ENCODE assay signal across 7 cellular contexts in the genomic region with DNA sequence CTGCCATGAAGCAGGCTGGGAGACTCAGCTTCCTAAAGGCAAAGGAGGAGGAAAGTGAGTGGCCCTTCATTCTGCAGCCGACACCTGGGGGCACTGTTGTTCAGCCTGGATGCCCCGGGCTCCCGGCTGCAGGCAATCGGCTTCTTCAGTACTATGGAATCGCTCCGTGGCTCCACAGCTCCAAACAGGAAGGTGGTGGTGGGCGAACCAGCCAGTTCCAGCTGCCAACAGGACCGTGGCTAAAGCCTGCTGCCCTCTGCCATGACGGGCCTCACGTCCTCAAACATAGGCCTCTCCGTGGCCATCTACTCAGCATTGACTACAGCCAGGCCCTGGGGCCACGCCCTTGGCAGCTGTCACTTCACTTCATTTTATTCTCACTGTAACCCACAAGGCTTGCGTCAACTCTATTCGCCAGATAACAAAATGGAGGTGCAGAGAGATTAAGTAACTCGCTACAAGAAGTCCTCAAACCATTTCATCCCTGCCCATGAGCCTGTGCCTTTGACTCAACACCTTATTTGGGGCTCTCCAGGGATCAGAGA. TPM values are rescaled to one million over a fixed set of nuclear protein-coding genes. Genes with fewer than 3 reads are reported as not detected.
DNase-seq lines count a peak whose midpoint lies in the region; ATAC-seq and TF ChIP-seq lines count a peak whose summit lies in the region.

No MANE protein-coding gene starts in this region.

- ATAC-seq in HG03442 (IDR thresholded peaks at IDR 0.05; ENCODE audit: unreplicated experiment) = peak; percentile 26
- peak; percentile 85 for ATAC-seq in activated CD8-positive, alpha-beta memory T cell treated with anti-CD3 and anti-CD28 coated beads, Interleukin-2, amount 10 ng/mL, durations not matched to agents 7 days and 5 days

- DNase-seq in GM13976 (ENCODE audit: low spot score) = peak; percentile 74
- DNase-seq in NOMO-1 treated with dmso at 0.1 percent for 144 hours (lab: John Stamatoyannopoulos, UW; ENCODE audit: unreplicated experiment) = peak; percentile 42
- peak; percentile 60 for DNase-seq in activated CD8-positive, alpha-beta memory T cell treated with anti-CD3 and anti-CD28 coated beads, Interleukin-2, amount 10 ng/mL, durations not matched to agents 7 days and 5 days
- peak; percentile 18 for DNase-seq in fibroblast of gingiva (ENCODE audit: low read depth)
- peak; percentile 96 for DNase-seq in osteoblast (ENCODE audit: insufficient read length, low spot score, missing footprints)
- DNase-seq in ureter (ENCODE audit: low spot score) = peak; percentile 58

- H3K27ac ChIP-seq in osteoblast (ENCODE audit: low read depth, low read length) = no peak overlapping the region

- no peaks in the 10 kb centered on the region for H3K79me2 ChIP-seq in osteoblast (ENCODE audit: insufficient read depth, low read length)

- H3K4me3 ChIP-seq in osteoblast (ENCODE audit: insufficient read depth, low read length) = peak overlapping the region; percentile 43

- H3K4me3 Mint-ChIP-seq in activated CD8-positive, alpha-beta memory T cell treated with anti-CD3 and anti-CD28 coated beads, Interleukin-2, amount 10 ng/mL, durations not matched to agents 7 days and 5 days = no peak overlapping the region

- TF ChIP-seq CTCF in GM13976 (IDR thresholded peaks at IDR 0.05; ENCODE audit: borderline replicate concordance, control extremely low read depth, extremely low read depth, insufficient read depth, missing control alignments) (peak; percentile 73), osteoblast (IDR thresholded peaks at IDR 0.05; ENCODE audit: extremely low read depth, low read depth, low read length) (peak; percentile 69)

- peaks cover 44% of the 10 kb centered on the region for H3K27me3 Mint-ChIP-seq in activated CD8-positive, alpha-beta memory T cell treated with anti-CD3 and anti-CD28 coated beads, Interleukin-2, amount 10 ng/mL, durations not matched to agents 7 days and 5 days

- H3K27ac Mint-ChIP-seq in activated CD8-positive, alpha-beta memory T cell treated with anti-CD3 and anti-CD28 coated beads, Interleukin-2, amount 10 ng/mL, durations not matched to agents 7 days and 5 days = no peak overlapping the region

- H2AFZ ChIP-seq in osteoblast (ENCODE audit: low read length) = peak overlapping the region; percentile 60

- in situ Hi-C loops in GM13976 (cut with MboI; ENCODE audit: low sequenced_read_pairs, unreplicated experiment) = loop anchor here (10.0 kb wide), 1 partner anchor 409 kb away; no protein-coding TSS in a partner anchor

- peaks cover 7% of the 10 kb centered on the region for H3K9me3 ChIP-seq in osteoblast (ENCODE audit: low read depth, low read length)

- H3K27me3 ChIP-seq in osteoblast (ENCODE audit: insufficient read depth, low read length) = peaks cover 36% of the 10 kb centered on the region

- H3K4me2 ChIP-seq in osteoblast (ENCODE audit: insufficient read depth, low read length) = peak overlapping the region; percentile 74

- H3K36me3 Mint-ChIP-seq in activated CD8-positive, alpha-beta memory T cell treated with anti-CD3 and anti-CD28 coated beads, Interleukin-2, amount 10 ng/mL, durations not matched to agents 7 days and 5 days = peaks cover 4% of the 10 kb centered on the region

- H3K36me3 ChIP-seq in osteoblast (ENCODE audit: insufficient read depth, low read length) = no peaks in the 10 kb centered on the region

- no peaks in the 10 kb centered on the region for H3K4me1 Mint-ChIP-seq in activated CD8-positive, alpha-beta memory T cell treated with anti-CD3 and anti-CD28 coated beads, Interleukin-2, amount 10 ng/mL, durations not matched to agents 7 days and 5 days

- H4K20me1 ChIP-seq in osteoblast (ENCODE audit: insufficient read depth, low read length) = no peaks in the 10 kb centered on the region

- peaks cover 7% of the 10 kb centered on the region for H3K4me1 ChIP-seq in osteoblast (ENCODE audit: insufficient read depth, low read length)

- H3K9me3 Mint-ChIP-seq in activated CD8-positive, alpha-beta memory T cell treated with anti-CD3 and anti-CD28 coated beads, Interleukin-2, amount 10 ng/mL, durations not matched to agents 7 days and 5 days (ENCODE audit: low read depth) = peaks cover 5% of the 10 kb centered on the region

- CTCF ChIA-PET in activated CD8-positive, alpha-beta memory T cell treated with anti-CD3 and anti-CD28 coated beads, Interleukin-2, amount 10 ng/mL, durations not matched to agents 7 days and 5 days (lab: Charles Lee) = interaction anchor here (0.6 to 2.2 kb wide), 24 partner anchors 8 to 415 kb away, joined by 3 to 14 read pairs (median 3); no protein-coding TSS in a partner anchor

RNA-seq across cellular contexts. Expression of a gene that starts 38.1 kb away (rescaled TPM):
- total RNA-seq in activated CD8-positive, alpha-beta memory T cell treated with anti-CD3 and anti-CD28 coated beads, Interleukin-2, amount 10 ng/mL, durations not matched to agents 7 days and 5 days = under 1 TPM; 0.14 to 0.20 TPM
- under 0.01 TPM in 1 of 2 replicates, not detected in the other for total RNA-seq in osteoblast
- not detected for total RNA-seq in ureter

Comparison
In these comparisons a context has a peak if more than half of its experiments do, and no peak if none do; other contexts are left out.
1. DNase-seq: peak in every context shown above with its lines; median percentile 96 in osteoblast; 74 in GM13976; 60 in activated CD8-positive, alpha-beta memory T cell treated with anti-CD3 and anti-CD28 coated beads, Interleukin-2, amount 10 ng/mL, durations not matched to agents 7 days and 5 days; 58 in ureter; 42 in NOMO-1 treated with dmso at 0.1 percent for 144 hours; 18 in fibroblast of gingiva.